In the genomic region with DNA sequence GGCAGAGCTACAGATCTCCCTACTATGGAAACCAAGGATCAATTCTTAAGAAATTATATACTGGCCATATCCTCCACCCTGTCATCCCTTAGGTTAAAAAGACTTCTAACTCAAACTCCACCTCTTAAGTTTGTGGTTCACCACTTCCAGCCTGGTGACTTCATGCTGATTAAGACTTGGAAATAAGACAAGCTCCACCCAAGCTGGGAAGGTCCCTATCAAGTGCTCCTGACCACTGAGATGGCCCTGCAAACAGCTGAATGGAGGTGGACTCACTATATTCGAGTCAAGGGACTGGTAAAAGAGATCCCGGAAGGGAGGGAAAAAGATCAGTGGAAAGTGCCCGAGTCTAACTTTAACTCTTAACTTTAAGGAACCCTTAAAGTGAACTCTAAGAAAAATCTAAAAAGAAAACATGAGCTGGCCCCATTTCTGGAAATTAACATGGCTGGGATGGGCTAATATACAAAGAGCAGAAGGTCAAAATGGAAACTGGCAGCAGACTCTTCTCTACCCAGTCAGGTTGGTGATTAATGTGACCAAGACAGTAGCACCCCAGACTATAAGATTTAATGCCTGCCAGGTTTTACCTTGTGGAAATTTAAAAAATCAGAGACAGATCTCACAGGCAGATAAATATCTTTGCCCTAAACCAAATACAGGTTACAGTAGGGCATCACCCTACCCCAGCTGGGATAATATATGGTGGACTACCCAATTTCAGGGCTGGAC, we compare ENCODE assay signal across 10 cellular contexts. TPM values are rescaled to one million over a fixed set of nuclear protein-coding genes. Genes with fewer than 3 reads are reported as not detected.
DNase-seq lines count a peak whose midpoint lies in the region; FAIRE-seq and TF ChIP-seq lines count a peak whose summit lies in the region.
"Had no signal": no experiment of that assay in that cellular context is flagged by ENCODE, and none has a peak within 500 bp of the region (broad histone marks: within the 10 kb centered on the region; RNA-seq: fewer than 3 reads in every experiment).

No MANE protein-coding gene starts in this region.

- H3K4me3 ChIP-seq in OCI-LY3 (ENCODE audit: low read length), result 0 out of 2 replicates have a peak overlapping the region, but pooled peaks have one; percentile 5

- H3K4me3 Mint-ChIP-seq in activated naive CD8-positive, alpha-beta T cell treated with anti-CD3 and anti-CD28 coated beads for 36 hours, result no peak overlapping the region
- H3K4me3 Mint-ChIP-seq in progenitor cell of endocrine pancreas (ENCODE audit: low read depth), result no peak overlapping the region

- no peaks in the 10 kb centered on the region for H3K36me3 ChIP-seq in OCI-LY3 (replicated peaks; ENCODE audit: low read depth, low read length)

- peak overlapping the region; percentile 59 for H3K27ac Mint-ChIP-seq in activated naive CD8-positive, alpha-beta T cell treated with anti-CD3 and anti-CD28 coated beads for 36 hours
- H3K27ac Mint-ChIP-seq in progenitor cell of endocrine pancreas, result no peak overlapping the region

- peaks cover 27% of the 10 kb centered on the region for H3K27me3 Mint-ChIP-seq in activated naive CD8-positive, alpha-beta T cell treated with anti-CD3 and anti-CD28 coated beads for 36 hours
- no peaks in the 10 kb centered on the region for H3K27me3 Mint-ChIP-seq in progenitor cell of endocrine pancreas

- peaks cover 79% of the 10 kb centered on the region for H3K27me3 ChIP-seq in OCI-LY3 (ENCODE audit: low read depth, low read length)

- H3K9me3 ChIP-seq in OCI-LY3 (ENCODE audit: insufficient read depth, low read length), result peaks cover 5% of the 10 kb centered on the region; the same call in 1 of the 2 replicates

- no peak overlapping the region for H3K9ac ChIP-seq in OCI-LY3 (ENCODE audit: low read length)

- peak; percentile 28 for FAIRE-seq in GM19239 (lab: Jason Lieb, UNC)
- FAIRE-seq: colon had no signal

- no peak overlapping the region for H3K27ac ChIP-seq in OCI-LY3 (ENCODE audit: low read length)

- no peaks in the 10 kb centered on the region for H3K79me2 ChIP-seq in OCI-LY3 (ENCODE audit: low read length)

- TF ChIP-seq CTCF in OCI-LY3 (IDR thresholded peaks at IDR 0.05; ENCODE audit: low read depth, low read length), result no peak
- no peak for TF ChIP-seq CTCF in progenitor cell of endocrine pancreas (IDR thresholded peaks at IDR 0.05; ENCODE audit: unreplicated experiment)

- H3K36me3 Mint-ChIP-seq in activated naive CD8-positive, alpha-beta T cell treated with anti-CD3 and anti-CD28 coated beads for 36 hours, result peaks cover 21% of the 10 kb centered on the region
- peaks cover 13% of the 10 kb centered on the region for H3K36me3 Mint-ChIP-seq in progenitor cell of endocrine pancreas (ENCODE audit: insufficient read depth)

- H3K9me3 Mint-ChIP-seq in activated naive CD8-positive, alpha-beta T cell treated with anti-CD3 and anti-CD28 coated beads for 36 hours, result peaks cover 10% of the 10 kb centered on the region
- H3K9me3 Mint-ChIP-seq in progenitor cell of endocrine pancreas (ENCODE audit: low read depth), result peaks cover 16% of the 10 kb centered on the region

- H2AFZ ChIP-seq in OCI-LY3 (ENCODE audit: low read depth, low read length), result no peak overlapping the region

- peak overlapping the region; percentile 38 for H3K4me2 ChIP-seq in OCI-LY3 (ENCODE audit: low read length)

- peaks cover 47% of the 10 kb centered on the region for H3K4me1 ChIP-seq in OCI-LY3 (ENCODE audit: low read length)

- DNase-seq in GM19239 (ENCODE audit: insufficient read length, low spot score), result no peak
- peak; percentile 37 for DNase-seq in activated naive CD8-positive, alpha-beta T cell treated with anti-CD3 and anti-CD28 coated beads for 36 hours
- DNase-seq in renal cortical epithelial cell (ENCODE audit: low read depth), result peak; percentile 72
- no peak for DNase-seq in HEK293T (ENCODE audit: extremely low spot score)
- DNase-seq in progenitor cell of endocrine pancreas (ENCODE audit: low spot score, unreplicated experiment), result no peak
- no peak for DNase-seq in HuH-7.5 (ENCODE audit: low spot score)
- DNase-seq: naive B cell, NCI-H524 had no signal

- POLR2A ChIA-PET in HEK293T (lab: Yijun Ruan, JAX), result interaction anchor here (0.6 to 1.5 kb wide), 6 partner anchors 24 to 712 kb away, joined by 3 to 5 read pairs (median 3); a partner anchor contains a TSS

- H3K4me1 Mint-ChIP-seq in activated naive CD8-positive, alpha-beta T cell treated with anti-CD3 and anti-CD28 coated beads for 36 hours, result peaks cover 23% of the 10 kb centered on the region
- H3K4me1 Mint-ChIP-seq in progenitor cell of endocrine pancreas (ENCODE audit: low read depth), result peaks cover 10% of the 10 kb centered on the region

- no peaks in the 10 kb centered on the region for H4K20me1 ChIP-seq in OCI-LY3 (ENCODE audit: insufficient read depth, low read length)

- CTCF ChIA-PET in HEK293T (lab: Yijun Ruan, JAX), result interaction anchor here (0.6 kb wide), 1 partner anchor 14 kb away, joined by 3 read pairs; no protein-coding TSS in a partner anchor

TF ChIP-seq in HEK293T, 16 proteins besides CTCF, POLR2A, EP300 and RAD21:
- TF ChIP-seq FOXA1 (IDR thresholded peaks at IDR 0.05) (no peak), CTBP1 (IDR thresholded peaks at IDR 0.05; ENCODE audit: borderline replicate concordance) (no peak), LEF1 (IDR thresholded peaks at IDR 0.05; ENCODE audit: borderline replicate concordance) (no peak), ZNF384 (IDR thresholded peaks at IDR 0.05) (no peak), SUZ12 (IDR thresholded peaks at IDR 0.05) (no peak), HDGF (IDR thresholded peaks at IDR 0.05; ENCODE audit: borderline replicate concordance) (no peak), ARNT (IDR thresholded peaks at IDR 0.05) (no peak), TARDBP (IDR thresholded peaks at IDR 0.05) (no peak), BHLHE40 (IDR thresholded peaks at IDR 0.05; ENCODE audit: borderline replicate concordance) (no peak), L3MBTL2 (conservative IDR thresholded peaks at IDR 0.05) (no peak), NFRKB (IDR thresholded peaks at IDR 0.05) (no peak), SP1 (IDR thresholded peaks at IDR 0.05) (no peak), FOXK2 (IDR thresholded peaks at IDR 0.05) (no peak)
- TF ChIP-seq, protein P1, sequence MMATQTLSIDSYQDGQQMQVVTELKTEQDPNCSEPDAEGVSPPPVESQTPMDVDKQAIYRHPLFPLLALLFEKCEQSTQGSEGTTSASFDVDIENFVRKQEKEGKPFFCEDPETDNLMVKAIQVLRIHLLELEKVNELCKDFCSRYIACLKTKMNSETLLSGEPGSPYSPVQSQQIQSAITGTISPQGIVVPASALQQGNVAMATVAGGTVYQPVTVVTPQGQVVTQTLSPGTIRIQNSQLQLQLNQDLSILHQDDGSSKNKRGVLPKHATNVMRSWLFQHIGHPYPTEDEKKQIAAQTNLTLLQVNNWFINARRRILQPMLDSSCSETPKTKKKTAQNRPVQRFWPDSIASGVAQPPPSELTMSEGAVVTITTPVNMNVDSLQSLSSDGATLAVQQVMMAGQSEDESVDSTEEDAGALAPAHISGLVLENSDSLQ (IDR thresholded peaks at IDR 0.05), result no peak

RNA-seq across cellular contexts. Expression of a gene that starts 43.9 kb away (rescaled TPM):
- 10 to 100 TPM; 29.4 to 33.7 TPM for total RNA-seq in activated naive CD8-positive, alpha-beta T cell treated with anti-CD3 and anti-CD28 coated beads for 36 hours
- total RNA-seq in renal cortical epithelial cell, result 8.7 TPM in 2 replicates
- 16.5 and 18.0 TPM in 2 replicates for total RNA-seq in progenitor cell of endocrine pancreas

Comparison
In these comparisons a context has a peak if more than half of its experiments do, and no peak if none do; other contexts are left out.
1. DNase-seq: peak in activated naive CD8-positive, alpha-beta T cell treated with anti-CD3 and anti-CD28 coated beads for 36 hours (single experiment) and renal cortical epithelial cell (single experiment); none in GM19239 (single experiment), HEK293T (single experiment), progenitor cell of endocrine pancreas (single experiment) and HuH-7.5 (single experiment).